ENCODE assay signal across 1 cellular context in genomic region chr16:5071681-5072333, GRCh38.
TF ChIP-seq lines count a peak whose summit lies in the region.

Gene ALG1, plus strand, starts transcription at chr16:5071843. Its CDS starts 7 bp downstream, at chr16:5071850.

TF ChIP-seq in HepG2, 621 proteins besides CTCF, POLR2A, EP300 and RAD21 (continued from another document and continues in another):
- TF ChIP-seq ZNF512B (CRISPR knock-in tag; IDR thresholded peaks at IDR 0.05; ENCODE audit: borderline replicate concordance) (peak; percentile 90; the same call in 1 of the 2 replicates), ZNF432 (CRISPR knock-in tag; IDR thresholded peaks at IDR 0.05; ENCODE audit: borderline replicate concordance) (no peak), ZKSCAN8 (CRISPR knock-in tag; IDR thresholded peaks at IDR 0.05; ENCODE audit: borderline replicate concordance) (peak; percentile 94), LRRFIP1 (CRISPR knock-in tag; conservative IDR thresholded peaks at IDR 0.05) (no peak; the same call in 1 of the 2 replicates), ZNF878 (CRISPR knock-in tag; IDR thresholded peaks at IDR 0.05) (0 out of 2 replicates have a peak, but pooled peaks have one; percentile 77), ZBED4 (CRISPR knock-in tag; IDR thresholded peaks at IDR 0.05; ENCODE audit: borderline replicate concordance) (peak; percentile 96), HDAC1 (CRISPR knock-in tag; IDR thresholded peaks at IDR 0.05) (peak; percentile 99), NR2F2 (IDR thresholded peaks at IDR 0.05; ENCODE audit: borderline replicate concordance, low read depth) (no peak), NFE2L2 (IDR thresholded peaks at IDR 0.05; ENCODE audit: low read length) (no peak), ATF2 (CRISPR knock-in tag; IDR thresholded peaks at IDR 0.05) (peak; percentile 75), SMARCC2 (IDR thresholded peaks at IDR 0.05) (no peak), SIX4 (CRISPR knock-in tag; IDR thresholded peaks at IDR 0.05) (peak; percentile 82; the same call in 1 of the 2 replicates), PAWR (CRISPR knock-in tag; IDR thresholded peaks at IDR 0.05; ENCODE audit: borderline replicate concordance) (no peak), IRF1 (CRISPR knock-in tag; IDR thresholded peaks at IDR 0.05; ENCODE audit: low read depth) (no peak), ZNF296 (CRISPR knock-in tag; conservative IDR thresholded peaks at IDR 0.05) (peak; percentile 52; the same call in 1 of the 2 replicates), TEAD2 (CRISPR knock-in tag; IDR thresholded peaks at IDR 0.05) (0 out of 2 replicates have a peak, but pooled peaks have one; percentile 17), ZNF331 (CRISPR knock-in tag; IDR thresholded peaks at IDR 0.05) (peak; percentile 96), SIN3A (IDR thresholded peaks at IDR 0.05; ENCODE audit: borderline replicate concordance, low read depth, low read length) (peak; percentile 94), SOX6 (IDR thresholded peaks at IDR 0.05) (no peak), SOX6 (CRISPR knock-in tag; IDR thresholded peaks at IDR 0.05) (peak; percentile 81), EHMT2 (IDR thresholded peaks at IDR 0.05; ENCODE audit: borderline replicate concordance, low read depth, low read length) (no peak), PRMT3 (CRISPR knock-in tag; IDR thresholded peaks at IDR 0.05; ENCODE audit: borderline replicate concordance, low read depth) (peak; percentile 88; the same call in 1 of the 2 replicates), DRAP1 (CRISPR knock-in tag; IDR thresholded peaks at IDR 0.05) (peak; percentile 89), THAP9 (CRISPR knock-in tag; IDR thresholded peaks at IDR 0.05; ENCODE audit: borderline replicate concordance) (peak; percentile 96), FOXO4 (CRISPR knock-in tag; conservative IDR thresholded peaks at IDR 0.05) (no peak), HNF1A (IDR thresholded peaks at IDR 0.05; ENCODE audit: low read depth) (no peak), HNF1A (CRISPR knock-in tag; IDR thresholded peaks at IDR 0.05; ENCODE audit: borderline replicate concordance) (peak; percentile 70; the same call in 1 of the 2 replicates), FIP1L1 (IDR thresholded peaks at IDR 0.05; ENCODE audit: borderline replicate concordance, insufficient read depth, low read depth, low read length) (no peak), PITX1 (CRISPR knock-in tag; IDR thresholded peaks at IDR 0.05) (peak; percentile 93), ZBTB37 (CRISPR knock-in tag; IDR thresholded peaks at IDR 0.05) (no peak), ZNF335 (CRISPR knock-in tag; IDR thresholded peaks at IDR 0.05) (peak; percentile 90), ZNF225 (CRISPR knock-in tag; IDR thresholded peaks at IDR 0.05) (peak; percentile 99), ZNF326 (CRISPR knock-in tag; IDR thresholded peaks at IDR 0.05; ENCODE audit: borderline replicate concordance) (no peak), NR2F6 (IDR thresholded peaks at IDR 0.05) (no peak), NR2F6 (CRISPR knock-in tag; IDR thresholded peaks at IDR 0.05) (peak; percentile 75), AGO2 (optimal IDR thresholded peaks at IDR 0.05; ENCODE audit: low read depth, low read length) (peak; percentile 84)
